In the genomic region with DNA sequence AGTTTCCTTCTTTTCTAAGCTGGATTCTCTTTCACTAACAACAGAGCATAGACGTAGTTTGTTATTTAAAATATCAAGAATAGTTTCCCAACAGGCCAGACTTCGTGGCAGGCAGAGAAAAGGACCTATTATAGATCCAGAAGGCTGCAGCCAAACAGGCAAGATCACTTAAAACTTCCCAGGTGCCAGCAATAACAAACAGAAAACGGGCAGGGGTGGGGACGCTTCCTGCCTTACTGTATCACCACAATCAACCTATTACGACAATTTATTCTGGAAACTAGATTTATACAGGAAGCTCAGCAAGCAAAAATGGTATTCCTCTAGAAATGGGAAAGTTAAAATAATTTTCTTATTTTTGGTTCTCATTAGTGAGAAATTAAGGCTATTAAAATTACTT, we compare ENCODE assay signal across 1 cellular context.
TF ChIP-seq lines count a peak whose summit lies in the region.

No MANE protein-coding gene starts in this region.

TF ChIP-seq in GM23338, 12 proteins besides CTCF, POLR2A, EP300 and RAD21:
- TF ChIP-seq CREB1 (CRISPR knock-in tag; IDR thresholded peaks at IDR 0.05; ENCODE audit: low read depth), result no peak
